ENCODE assay signal across 18 cellular contexts in genomic region chr5:82045526-82046267, GRCh38.
DNase-seq lines count a peak whose midpoint lies in the region; ATAC-seq and TF ChIP-seq lines count a peak whose summit lies in the region.
"Had no signal": no experiment of that assay in that cellular context is flagged by ENCODE, and none has a peak within 500 bp of the region (broad histone marks: within the 10 kb centered on the region; RNA-seq: fewer than 3 reads in every experiment).

No MANE protein-coding gene starts in this region.

- H3K9me3 ChIP-seq in right atrium auricular region (no peaks in the 10 kb centered on the region), breast epithelium (peaks cover 0 to 6% of the 10 kb centered on the region in 2 donors), testis (no peaks in the 10 kb centered on the region)
- H3K9me3 ChIP-seq: upper lobe of left lung had no signal

- H3K36me3 ChIP-seq in right atrium auricular region (no peaks in the 10 kb centered on the region), breast epithelium (no peaks in the 10 kb centered on the region), testis (ENCODE audit: low read depth, missing control alignments) (no peaks in the 10 kb centered on the region)
- H3K36me3 ChIP-seq: upper lobe of left lung had no signal

- no peaks in the 10 kb centered on the region for H3K27me3 ChIP-seq in right atrium auricular region
- H3K27me3 ChIP-seq in breast epithelium, result no peaks in the 10 kb centered on the region
- no peaks in the 10 kb centered on the region for H3K27me3 ChIP-seq in testis
- H3K27me3 ChIP-seq: upper lobe of left lung had no signal

- H3K27me3 Mint-ChIP-seq in activated CD4-positive, alpha-beta T cell treated with anti-CD3 and anti-CD28 coated beads, Interleukin-2, amount 10 ng/mL, durations not matched to agents 7 days and 5 days, result no peaks in the 10 kb centered on the region
- H3K27me3 Mint-ChIP-seq: activated T-helper 17 cell treated with anti-CD3 and anti-CD28 coated beads, Interleukin-2, amount 50 U/mL, for 72 hours; naive thymus-derived CD4-positive, alpha-beta T cell; T-helper 17 cell had no signal

- TF ChIP-seq CTCF in right atrium auricular region (IDR thresholded peaks at IDR 0.05) (no peak), breast epithelium (IDR thresholded peaks at IDR 0.05) (no peak), testis (IDR thresholded peaks at IDR 0.05) (no peak)

- POLR2A ChIA-PET in activated CD4-positive, alpha-beta T cell treated with anti-CD3 and anti-CD28 coated beads, Interleukin-2, amount 10 ng/mL, durations not matched to agents 7 days and 5 days (lab: Charles Lee), result no interaction called here

- peaks cover 29% of the 10 kb centered on the region for H3K9me3 Mint-ChIP-seq in activated CD4-positive, alpha-beta T cell treated with anti-CD3 and anti-CD28 coated beads, Interleukin-2, amount 10 ng/mL, durations not matched to agents 7 days and 5 days

- H3K4me1 ChIP-seq in right atrium auricular region (no peaks in the 10 kb centered on the region), breast epithelium (no peaks in the 10 kb centered on the region), testis (peaks cover 6% of the 10 kb centered on the region)
- H3K4me1 ChIP-seq: upper lobe of left lung had no signal

- intact Hi-C loops in left ventricle myocardium superior (cut with micrococcal nuclease), result no loop called here
- intact Hi-C loops in breast epithelium (cut with DNase I; ENCODE audit: low total_unique reads), result no loop called here
- intact Hi-C loops in testis (cut with DNase I; ENCODE audit: low total_unique reads), result no loop called here

- DNase-seq in left ventricle myocardium superior (no peak), right atrium auricular region (ENCODE audit: low spot score) (no peak), breast epithelium (ENCODE audit: low spot score in 2 of 2) (no peak), kidney glomerular epithelial cell (lab: John Stamatoyannopoulos, UW) (peak; percentile 18), testis (no peak), substantia nigra (lab: John Stamatoyannopoulos, UW) (no peak)
- DNase-seq in activated CD4-positive, alpha-beta T cell treated with anti-CD3 and anti-CD28 coated beads, Interleukin-2, amount 10 ng/mL, durations not matched to agents 7 days and 5 days, result no peak
- DNase-seq in activated naive CD4-positive, alpha-beta T cell treated with Interleukin-2 at 50 U/mL for 16 hours, result no peak
- DNase-seq: ACHN; activated CD4-positive, alpha-beta T cell treated with anti-CD3 and anti-CD28 coated beads, Interleukin-2, amount 50 U/mL, for 1 hour; central memory CD4-positive, alpha-beta T cell; erythroblast; GOT3; immature natural killer cell; naive thymus-derived CD4-positive, alpha-beta T cell; T-helper 17 cell; upper lobe of left lung had no signal

- TF ChIP-seq POLR2A in breast epithelium (IDR thresholded peaks at IDR 0.05) (no peak), testis (IDR thresholded peaks at IDR 0.05) (no peak)

- H3K4me1 Mint-ChIP-seq in activated CD4-positive, alpha-beta T cell treated with anti-CD3 and anti-CD28 coated beads, Interleukin-2, amount 10 ng/mL, durations not matched to agents 7 days and 5 days, result no peaks in the 10 kb centered on the region
- H3K4me1 Mint-ChIP-seq: activated T-helper 17 cell treated with anti-CD3 and anti-CD28 coated beads, Interleukin-2, amount 50 U/mL, for 72 hours; immature natural killer cell; T-helper 17 cell had no signal

- CTCF ChIA-PET in activated CD4-positive, alpha-beta T cell treated with anti-CD3 and anti-CD28 coated beads, Interleukin-2, amount 10 ng/mL, durations not matched to agents 7 days and 5 days (lab: Charles Lee), result no interaction called here

- no peak overlapping the region for H3K4me3 ChIP-seq in right atrium auricular region
- no peak overlapping the region for H3K4me3 ChIP-seq in breast epithelium
- H3K4me3 ChIP-seq in testis, result no peak overlapping the region
- H3K4me3 ChIP-seq: upper lobe of left lung had no signal

- H3K27ac ChIP-seq in right atrium auricular region (no peak overlapping the region), breast epithelium (peak overlapping the region; percentile 11 to 56), testis (no peak overlapping the region), substantia nigra (ENCODE audit: low read depth, low read length, poor library complexity, severe bottlenecking) (no peak overlapping the region)
- H3K27ac ChIP-seq: upper lobe of left lung had no signal

- 54 to 66% methylated on average over 3 of the region's 3 CpGs for WGBS in testis, 2 donors

- no peak overlapping the region for H3K4me3 Mint-ChIP-seq in activated CD4-positive, alpha-beta T cell treated with anti-CD3 and anti-CD28 coated beads, Interleukin-2, amount 10 ng/mL, durations not matched to agents 7 days and 5 days
- H3K4me3 Mint-ChIP-seq: activated T-helper 17 cell treated with anti-CD3 and anti-CD28 coated beads, Interleukin-2, amount 50 U/mL, for 72 hours; immature natural killer cell; naive thymus-derived CD4-positive, alpha-beta T cell; T-helper 17 cell had no signal

- peaks cover 17% of the 10 kb centered on the region for H3K36me3 Mint-ChIP-seq in activated CD4-positive, alpha-beta T cell treated with anti-CD3 and anti-CD28 coated beads, Interleukin-2, amount 10 ng/mL, durations not matched to agents 7 days and 5 days (ENCODE audit: low read depth)

- ATAC-seq in left ventricle myocardium superior, result peak; percentile 44
- ATAC-seq: activated T-helper 17 cell treated with anti-CD3 and anti-CD28 coated beads, Interleukin-2, amount 50 U/mL, for 72 hours; naive thymus-derived CD4-positive, alpha-beta T cell; T-helper 17 cell had no signal

- H3K27ac Mint-ChIP-seq in activated CD4-positive, alpha-beta T cell treated with anti-CD3 and anti-CD28 coated beads, Interleukin-2, amount 10 ng/mL, durations not matched to agents 7 days and 5 days, result no peak overlapping the region
- H3K27ac Mint-ChIP-seq: activated T-helper 17 cell treated with anti-CD3 and anti-CD28 coated beads, Interleukin-2, amount 50 U/mL, for 72 hours; T-helper 17 cell had no signal

Comparison
In these comparisons a context has a peak if more than half of its experiments do, and no peak if none do; other contexts are left out.
1. H3K27ac ChIP-seq: peak in breast epithelium (2 of 2); none in right atrium auricular region (0 of 2), testis (0 of 2) and substantia nigra (single experiment).